Comparison of ENCODE assay signal across 1 cellular context in the genomic region with DNA sequence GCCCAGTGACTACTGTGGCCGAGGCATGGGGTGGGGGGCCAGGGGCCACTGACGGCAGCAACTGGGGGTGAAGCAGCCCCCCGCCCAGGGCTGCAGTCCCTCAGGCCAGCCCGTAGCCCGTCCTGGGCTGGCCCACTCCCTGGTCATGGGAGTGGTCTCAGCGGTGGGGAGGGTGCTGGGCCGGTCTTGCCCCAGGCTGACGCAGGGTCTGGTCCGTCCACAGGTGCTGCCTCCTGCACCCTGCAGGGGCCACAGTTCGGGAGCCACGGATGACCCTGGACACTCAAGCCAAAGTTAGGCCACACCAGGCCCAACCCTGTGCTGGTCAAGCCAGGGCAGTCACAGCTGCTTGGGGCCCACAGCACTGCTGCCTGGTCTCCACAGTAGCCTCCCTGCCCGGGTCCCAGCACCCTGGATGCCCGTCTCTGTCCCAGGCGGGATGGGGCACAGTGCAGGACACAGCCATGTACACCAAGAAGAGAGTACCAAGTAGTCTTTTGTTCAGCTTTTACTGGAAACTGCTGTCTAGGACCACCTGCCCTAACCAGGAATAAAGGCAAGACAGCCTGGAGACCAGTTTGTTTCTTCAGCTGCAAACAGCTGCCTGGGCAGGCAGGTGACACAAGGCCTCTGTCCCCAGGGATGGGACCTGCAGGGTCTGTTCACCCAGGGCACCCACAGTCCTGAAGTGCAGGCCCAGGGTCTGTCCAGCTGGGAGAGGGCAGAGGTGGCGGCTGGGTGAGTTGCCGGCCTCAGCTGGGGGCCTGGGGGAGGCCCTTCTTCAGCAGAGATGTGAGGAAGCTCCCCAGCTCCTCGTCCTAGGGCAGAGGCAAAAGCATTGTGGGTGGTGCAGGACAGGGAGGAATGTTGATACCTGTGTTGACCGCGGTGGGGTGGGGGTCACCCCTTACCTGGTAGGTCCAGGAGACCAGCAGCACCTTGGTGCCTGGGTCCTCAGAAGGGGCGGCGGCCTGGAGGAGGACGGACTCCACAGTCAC.
TF ChIP-seq lines count a peak whose summit lies in the region.

No MANE protein-coding gene starts in this region.

TF ChIP-seq in H1, 55 proteins besides CTCF, POLR2A, EP300 and RAD21:
- TF ChIP-seq CHD1 (IDR thresholded peaks at IDR 0.05; ENCODE audit: low read depth, low read length) (no peak), POLR2AphosphoS5 (IDR thresholded peaks at IDR 0.05; ENCODE audit: low read depth, low read length) (peak; percentile 45; the same call in 1 of the 2 replicates)
